Comparison of ENCODE assay signal across 1 cellular context in the genomic region with DNA sequence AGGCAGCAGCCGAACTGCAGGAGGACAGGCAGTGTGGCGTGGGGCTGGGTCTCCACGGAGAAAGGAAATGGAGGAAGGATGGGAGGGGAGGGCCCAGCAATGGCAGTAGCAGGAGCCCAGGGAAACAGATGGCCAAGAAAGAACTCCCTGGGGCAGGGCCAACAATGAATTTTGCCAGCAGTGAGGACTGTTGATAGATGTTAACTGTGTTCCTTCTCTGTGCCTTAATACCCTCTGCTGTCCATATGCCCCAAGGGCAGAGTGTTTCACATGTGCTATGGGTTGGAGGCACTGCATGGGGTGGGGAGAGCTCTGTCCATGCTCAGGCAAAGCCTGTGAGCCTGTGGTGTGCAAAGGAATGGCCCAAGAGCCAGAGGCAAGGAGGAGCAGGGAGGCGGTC.
TF ChIP-seq lines count a peak whose summit lies in the region.

No MANE protein-coding gene starts in this region.

TF ChIP-seq in H1, 55 proteins besides CTCF, POLR2A, EP300 and RAD21:
- no peak for TF ChIP-seq POLR2AphosphoS5 (IDR thresholded peaks at IDR 0.05; ENCODE audit: low read depth, low read length)
- TF ChIP-seq SP4 (IDR thresholded peaks at IDR 0.05; ENCODE audit: low read length): no peak
- TF ChIP-seq YY1 (IDR thresholded peaks at IDR 0.05; ENCODE audit: low read depth, low read length): no peak
- TF ChIP-seq SAP30 (IDR thresholded peaks at IDR 0.05; ENCODE audit: insufficient read depth, insufficient replicate concordance, low read length): no peak
- no peak for TF ChIP-seq SP1 (IDR thresholded peaks at IDR 0.05; ENCODE audit: low read depth, low read length)
- no peak for TF ChIP-seq FOSL1 (IDR thresholded peaks at IDR 0.05; ENCODE audit: insufficient read depth, low read depth, low read length)
- no peak for TF ChIP-seq RBBP5 (IDR thresholded peaks at IDR 0.05; ENCODE audit: borderline replicate concordance, low read depth, low read length)
- TF ChIP-seq CHD1 (IDR thresholded peaks at IDR 0.05; ENCODE audit: low read depth, low read length): no peak
- no peak for TF ChIP-seq SIRT6 (IDR thresholded peaks at IDR 0.05; ENCODE audit: low read length)
- no peak for TF ChIP-seq CTBP2 (IDR thresholded peaks at IDR 0.05; ENCODE audit: borderline replicate concordance, insufficient read depth, insufficient read length, low read length)
- no peak for TF ChIP-seq ATF2 (IDR thresholded peaks at IDR 0.05; ENCODE audit: low read length)
- TF ChIP-seq TAF1 (IDR thresholded peaks at IDR 0.05; ENCODE audit: low read depth, low read length): no peak
- no peak for TF ChIP-seq MAFK (IDR thresholded peaks at IDR 0.05; ENCODE audit: low read depth, low read length)
